ENCODE assay signal across 1 cellular context in the genomic region with DNA sequence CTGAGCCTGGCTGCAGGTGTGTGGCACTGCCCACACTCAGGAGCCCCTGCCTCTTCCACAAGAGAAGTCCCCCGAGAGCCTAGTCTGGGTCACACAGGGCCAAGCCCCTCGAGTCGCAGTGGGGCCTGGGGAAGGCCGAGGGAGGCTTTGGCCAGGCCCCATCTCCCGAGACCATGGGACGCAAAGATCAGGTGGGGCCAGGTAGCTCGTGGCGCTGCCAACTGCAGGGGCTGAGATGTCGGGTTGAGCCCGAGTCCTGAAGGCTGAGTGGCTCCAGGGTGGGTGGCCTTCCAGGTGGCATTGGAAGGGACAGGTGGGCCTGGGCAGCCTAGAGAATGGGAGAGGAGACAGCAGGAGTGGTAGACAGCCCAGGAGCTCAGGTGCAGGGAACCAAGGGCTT.
TF ChIP-seq lines count a peak whose summit lies in the region.

No MANE protein-coding gene starts in this region.

TF ChIP-seq in K562, 482 proteins besides CTCF, POLR2A, EP300 and RAD21:
- TF ChIP-seq EZH2 (IDR thresholded peaks at IDR 0.05; ENCODE audit: borderline replicate concordance, low read depth, low read length) (no peak), POLR2G (IDR thresholded peaks at IDR 0.05; ENCODE audit: low read depth, low read length) (0 out of 2 replicates have a peak, but pooled peaks have one; percentile 24), KLF6 (CRISPR knock-in tag; IDR thresholded peaks at IDR 0.05; ENCODE audit: borderline replicate concordance) (no peak), TEAD2 (tag; IDR thresholded peaks at IDR 0.05) (no peak)
